1 cellular context compared by ENCODE assay signal in genomic region chr9:65675589-65676021, GRCh38.
TF ChIP-seq lines count a peak whose summit lies in the region.

Gene ZNG1E, plus strand, starts transcription at chr9:65675928. Its CDS starts 49 bp downstream, at chr9:65675977.

TF ChIP-seq in GM12878, 131 proteins besides CTCF, POLR2A, EP300 and RAD21:
- TF ChIP-seq MXI1 (IDR thresholded peaks at IDR 0.05; ENCODE audit: low read depth, low read length) (0 out of 2 replicates have a peak, but pooled peaks have one; percentile 31), CBFB (IDR thresholded peaks at IDR 0.05; ENCODE audit: low read depth) (0 out of 2 replicates have a peak, but pooled peaks have one; percentile 39), RUNX3 (IDR thresholded peaks at IDR 0.05; ENCODE audit: low read length) (0 out of 2 replicates have a peak, but pooled peaks have one; percentile 16), EED (IDR thresholded peaks at IDR 0.05; ENCODE audit: low read depth) (0 out of 2 replicates have a peak, but pooled peaks have one; percentile 20), CREB1 (IDR thresholded peaks at IDR 0.05; ENCODE audit: low read depth) (peak; percentile 76), CREM (IDR thresholded peaks at IDR 0.05; ENCODE audit: low read depth) (peak; percentile 80), POLR2AphosphoS5 (IDR thresholded peaks at IDR 0.05; ENCODE audit: low read length) (peak; percentile 47; the same call in 1 of the 2 replicates), CHD2 (IDR thresholded peaks at IDR 0.05; ENCODE audit: borderline replicate concordance, low read depth, low read length) (peak; percentile 62)
